9 cellular contexts compared by ENCODE assay signal in the genomic region with DNA sequence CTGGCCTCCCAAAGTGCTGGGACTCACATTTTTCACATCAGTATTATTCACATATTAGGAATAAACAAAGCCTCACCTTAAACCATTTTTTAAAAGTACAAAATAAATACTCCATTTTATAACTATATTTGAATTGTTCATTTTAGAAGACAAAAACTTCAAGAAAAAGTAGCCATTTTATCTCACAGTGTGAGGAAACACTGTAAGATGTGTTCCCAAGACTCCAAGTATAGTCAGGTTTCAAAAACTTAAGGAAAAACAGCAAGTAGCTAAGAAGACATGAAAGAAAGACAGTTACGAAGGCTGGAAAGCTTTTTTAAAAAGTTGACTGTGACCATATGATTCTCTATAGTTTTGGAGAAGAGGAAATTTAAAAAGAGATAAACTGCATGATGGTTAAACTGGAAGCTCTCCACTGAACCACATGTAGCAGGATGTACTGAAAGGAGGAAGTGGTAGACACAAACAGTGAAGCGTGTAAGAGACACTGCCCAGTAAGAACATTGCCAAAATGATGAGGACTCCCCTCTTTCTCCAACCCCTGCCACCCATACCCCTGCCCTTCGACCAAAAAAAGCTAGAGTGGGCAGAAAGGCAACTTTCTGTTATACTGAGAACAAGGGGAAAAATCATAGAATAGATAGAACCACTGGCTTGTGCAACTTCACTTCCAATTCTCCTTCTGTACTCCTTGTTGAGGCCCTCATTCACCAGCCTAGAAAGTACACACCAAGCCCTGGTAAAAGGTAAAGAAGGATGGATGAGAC. TPM values are rescaled to one million over a fixed set of nuclear protein-coding genes. Genes with fewer than 3 reads are reported as not detected.
A peak's percentile ranks its signal among the peaks of the same experiment; 100 is the strongest.
DNase-seq lines count a peak whose midpoint lies in the region; ATAC-seq and TF ChIP-seq lines count a peak whose summit lies in the region.
"Had no signal": no experiment of that assay in that cellular context is flagged by ENCODE, and none has a peak within 500 bp of the region (broad histone marks: within the 10 kb centered on the region; RNA-seq: fewer than 3 reads in every experiment).

No MANE protein-coding gene starts in this region.

- H3K4me1 Mint-ChIP-seq in CD14-positive monocyte (peaks cover 13% of the 10 kb centered on the region), activated B cell treated with CpG ODN at 0.5 μM for 24 hours (peaks cover 27% of the 10 kb centered on the region)

- CTCF ChIA-PET in activated B cell treated with CpG ODN at 0.5 μM for 24 hours (lab: Charles Lee): no interaction called here

- H3K27me3 Mint-ChIP-seq in CD14-positive monocyte (ENCODE audit: low read depth in 3 of 3) (peaks cover 0 to 1% (median 0%) of the 10 kb centered on the region in 3 donors), activated B cell treated with CpG ODN at 0.5 μM for 24 hours (no peaks in the 10 kb centered on the region)

- H3K27ac Mint-ChIP-seq in CD14-positive monocyte (peak overlapping the region; percentile 54 to 87 (median 63)), activated B cell treated with CpG ODN at 0.5 μM for 24 hours (peak overlapping the region; percentile 92)

- POLR2A ChIA-PET in activated B cell treated with CpG ODN at 0.5 μM for 24 hours (lab: Charles Lee): interaction anchor here (1.1 to 3.3 kb wide), 7 partner anchors 10 to 45 kb away, joined by 3 to 24 read pairs (median 9); partner anchors contain the start of genes ARL6IP5, EOGT and UBA3

- no peak for DNase-seq in CD14-positive monocyte (ENCODE audit: low spot score)
- DNase-seq in activated B cell treated with CpG ODN at 0.5 μM for 24 hours: no peak
- no peak for DNase-seq in NCI-H1417 (lab: John Stamatoyannopoulos, UW)
- no peak for DNase-seq in NCI-H187 (lab: John Stamatoyannopoulos, UW)
- DNase-seq in AG08395 (ENCODE audit: low spot score): no peak
- no peak for DNase-seq in NCI-H2227 (lab: John Stamatoyannopoulos, UW; ENCODE audit: unreplicated experiment)

- no peak overlapping the region for H3K4me3 Mint-ChIP-seq in CD14-positive monocyte
- H3K4me3 Mint-ChIP-seq in activated B cell treated with CpG ODN at 0.5 μM for 24 hours: peak overlapping the region; percentile 47

- H3K36me3 Mint-ChIP-seq in CD14-positive monocyte: peaks cover 62 to 89% of the 10 kb centered on the region in 2 donors
- peaks cover 68% of the 10 kb centered on the region for H3K36me3 Mint-ChIP-seq in activated B cell treated with CpG ODN at 0.5 μM for 24 hours (ENCODE audit: low read depth)

- TF ChIP-seq CTCF in CD14-positive monocyte (IDR thresholded peaks at IDR 0.05): no peak
- no peak for TF ChIP-seq CTCF in activated B cell treated with CpG ODN at 0.5 μM for 24 hours (IDR thresholded peaks at IDR 0.05)

- intact Hi-C loops in CD14-positive monocyte (cut with micrococcal nuclease) (no loop called here), activated B cell treated with CpG ODN at 0.5 μM for 24 hours (cut with micrococcal nuclease) (loop anchor here (1.0 kb wide), 1 partner anchor 22 kb away; the partner anchor contains the start of gene UBA3)

- no peaks in the 10 kb centered on the region for H3K9me3 Mint-ChIP-seq in CD14-positive monocyte
- H3K9me3 Mint-ChIP-seq in activated B cell treated with CpG ODN at 0.5 μM for 24 hours: no peaks in the 10 kb centered on the region

- peak; percentile 84 for ATAC-seq in GM19324 (IDR thresholded peaks at IDR 0.05; ENCODE audit: low FRiP score, unreplicated experiment)
- peak; percentile 97 for ATAC-seq in HG03108 (IDR thresholded peaks at IDR 0.05; ENCODE audit: unreplicated experiment)
- ATAC-seq in activated B cell treated with CpG ODN at 0.5 μM for 24 hours (ENCODE audit: low read depth): peak; percentile 99
- ATAC-seq: Panc1 had no signal

RNA-seq across cellular contexts. Expression of gene TMF1, which starts 6.2 kb away (rescaled TPM):
- polyA plus RNA-seq in CD14-positive monocyte: 10 to 100 TPM; 23.1 to 25.6 TPM
- total RNA-seq in activated B cell treated with CpG ODN at 0.5 μM for 24 hours: 36.8 and 43.6 TPM in 2 replicates

RNA-seq across cellular contexts. Expression of gene UBA3, which starts 21.8 kb away (rescaled TPM):
- 10 to 100 TPM; 77.1 to 88.5 TPM for polyA plus RNA-seq in CD14-positive monocyte
- total RNA-seq in activated B cell treated with CpG ODN at 0.5 μM for 24 hours: 86.6 and 91.9 TPM in 2 replicates

RNA-seq across cellular contexts. Expression of gene ARL6IP5, which starts 26.4 kb away (rescaled TPM):
- 100 to 1,000 TPM; 430 to 458 TPM for polyA plus RNA-seq in CD14-positive monocyte
- 77.5 and 77.8 TPM in 2 replicates for total RNA-seq in activated B cell treated with CpG ODN at 0.5 μM for 24 hours

RNA-seq across cellular contexts. Expression of gene EOGT, which starts 44.9 kb away (rescaled TPM):
- 1 to 10 TPM; 5.0 to 8.1 TPM for polyA plus RNA-seq in CD14-positive monocyte
- 14.4 and 17.3 TPM in 2 replicates for total RNA-seq in activated B cell treated with CpG ODN at 0.5 μM for 24 hours
